13 cellular contexts compared by ENCODE assay signal in the genomic region with DNA sequence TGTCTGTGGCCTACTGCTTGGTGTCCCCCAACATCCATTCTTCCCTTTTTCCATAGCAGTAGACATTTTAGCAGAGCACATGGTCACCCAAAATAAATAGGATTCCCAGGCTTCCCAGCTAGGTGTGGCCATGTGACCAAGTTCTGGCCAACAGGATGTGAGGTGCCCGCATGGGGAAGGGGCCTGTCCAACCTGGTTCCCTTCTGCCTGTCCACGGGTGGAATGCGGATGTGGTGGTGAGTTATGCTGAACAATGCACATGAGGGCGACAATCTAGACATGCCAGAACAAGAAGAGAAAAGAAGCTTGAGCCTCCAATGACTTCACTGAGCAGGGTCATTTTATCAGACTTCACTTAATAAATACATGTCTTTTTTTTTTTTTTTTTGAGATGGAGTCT.
"Had no signal": no experiment of that assay in that cellular context is flagged by ENCODE, and none has a peak within 500 bp of the region (broad histone marks: within the 10 kb centered on the region; RNA-seq: fewer than 3 reads in every experiment).

No MANE protein-coding gene starts in this region.

- H3K36me3 ChIP-seq: neural progenitor cell, stomach, thoracic aorta, uterus had no signal

- H3K4me1 ChIP-seq: parathyroid adenoma, uterus had no signal

- H3K27me3 ChIP-seq: neural progenitor cell, stomach, uterus had no signal

- H3K27ac ChIP-seq: neural progenitor cell, parathyroid adenoma, stomach, thoracic aorta, uterus had no signal

- H3K9me3 ChIP-seq: stomach, thoracic aorta, uterus had no signal

- ATAC-seq: activated CD4-positive, CD25-positive, alpha-beta regulatory T cell treated with anti-CD3 and anti-CD28 coated beads, Interleukin-2, amount 50 U/mL, for 24 hours; effector memory CD8-positive, alpha-beta T cell had no signal

- H2AFZ ChIP-seq: neural progenitor cell, parathyroid adenoma had no signal

- H3K79me2 ChIP-seq: parathyroid adenoma had no signal

- DNase-seq: activated CD4-positive, alpha-beta T cell treated with anti-CD3 and anti-CD28 coated beads, Interleukin-2, amount 50 U/mL, for 4 hours; activated T-cell treated with anti-CD3 and anti-CD28 coated beads, Interleukin-2, amount 50 U/mL, for 1 hour; effector memory CD8-positive, alpha-beta T cell; erythroblast; glutamatergic neuron; immature natural killer cell; stomach; uterus had no signal

- H3K9ac ChIP-seq: neural progenitor cell, parathyroid adenoma had no signal

- H3K4me3 ChIP-seq: neural progenitor cell, skin epidermis, stomach, thoracic aorta, uterus had no signal
